Comparison of ENCODE assay signal across 8 cellular contexts in genomic region chr10:61793760-61794713, GRCh38.
DNase-seq lines count a peak whose midpoint lies in the region; ATAC-seq and TF ChIP-seq lines count a peak whose summit lies in the region.

No MANE protein-coding gene starts in this region.

- WGBS in SK-N-SH (ENCODE audit: low lambda C conversion rate) = 82% methylated on average over 5 of the region's 5 CpGs

- no peak for TF ChIP-seq POLR2A in erythroblast (IDR thresholded peaks at IDR 0.05; ENCODE audit: low read length)

- H3K27me3 ChIP-seq in SK-N-SH (ENCODE audit: insufficient read depth) = no peaks in the 10 kb centered on the region

- no peak overlapping the region for H3K4me3 ChIP-seq in SK-N-SH (ENCODE audit: low read depth in 2 of 2, low read length in 1 of 2)
- H3K4me3 ChIP-seq in fibroblast of mammary gland (ENCODE audit: control insufficient read depth, low read depth, low read length) = no peak overlapping the region

- intact Hi-C loops in Right ventricle myocardium superior (cut with DNase I) = no loop called here

- no peak for TF ChIP-seq RAD21 in SK-N-SH (IDR thresholded peaks at IDR 0.05; ENCODE audit: low read length)

- no peaks in the 10 kb centered on the region for H4K20me1 ChIP-seq in SK-N-SH (ENCODE audit: insufficient read depth)

- TF ChIP-seq CTCF in SK-N-SH (IDR thresholded peaks at IDR 0.05) = no peak
- no peak for TF ChIP-seq CTCF in fibroblast of mammary gland (conservative IDR thresholded peaks at IDR 0.05; ENCODE audit: control insufficient read depth, insufficient read depth, low read depth, low read length)

- H3K27ac ChIP-seq in SK-N-SH (ENCODE audit: low read depth in 2 of 2, low read length in 1 of 2) = peak overlapping the region in 1 of 2 experiments; percentile 44; a peak in 1 of 4 replicates

- H3K4me2 ChIP-seq in SK-N-SH = peak overlapping the region; percentile 21; the same call in 1 of the 2 replicates

- H3K79me2 ChIP-seq in SK-N-SH (ENCODE audit: insufficient read depth) = no peaks in the 10 kb centered on the region

- H3K36me3 ChIP-seq in SK-N-SH (replicated peaks in 1 of 2; ENCODE audit: control insufficient read depth in 1 of 2, insufficient read depth in 2 of 2, low read length in 1 of 2) = no peaks in the 10 kb centered on the region

- no peak overlapping the region for H3K9ac ChIP-seq in SK-N-SH

- peaks cover 7 to 12% of the 10 kb centered on the region in 2 experiments; a peak in 3 of 4 replicates for H3K4me1 ChIP-seq in SK-N-SH (ENCODE audit: control insufficient read depth in 1 of 2, insufficient read depth in 2 of 2, low read depth in 1 of 2, low read length in 1 of 2)

- ATAC-seq in SK-N-SH treated with all-trans-retinoic acid at 6 μM for 48 hours = no peak
- no peak for ATAC-seq in Right ventricle myocardium superior (ENCODE audit: poor library complexity)

- H3K9me2 ChIP-seq in SK-N-SH = no peaks in the 10 kb centered on the region

- no peaks in the 10 kb centered on the region for H3K9me3 ChIP-seq in SK-N-SH

- TF ChIP-seq EP300 in SK-N-SH (IDR thresholded peaks at IDR 0.05; ENCODE audit: borderline replicate concordance in 1 of 2, low read depth in 1 of 2, low read length in 1 of 2) = no peak

- peaks cover 13% of the 10 kb centered on the region for H3F3A ChIP-seq in SK-N-SH (replicated peaks; ENCODE audit: insufficient read depth)

- CTCF ChIA-PET in SK-N-SH (lab: Yijun Ruan, JAX) = interaction anchor here (1.2 kb wide), 1 partner anchor 9 kb away, joined by 3 read pairs; no protein-coding TSS in a partner anchor

- DNase-seq in SK-N-SH (peak; percentile 11), NCI-H748 treated with DMSO at 0.1 percent for 48 hours (lab: John Stamatoyannopoulos, UW) (peak; percentile 17), fibroblast of mammary gland (ENCODE audit: low read depth) (peak; percentile 65), Right ventricle myocardium superior (no peak), erythroblast (lab: John Stamatoyannopoulos, UW) (no peak)
- DNase-seq in NK-92 treated with Interleukin-12 subunit alpha and Interleukin-12 subunit beta, amount 100 ng/mL, for 24 hours (lab: John Stamatoyannopoulos, UW) = no peak
- DNase-seq in effector CD4-positive, alpha-beta T cell = no peak

- POLR2A ChIA-PET in SK-N-SH (lab: Yijun Ruan, JAX) = no interaction called here

- H2AFZ ChIP-seq in SK-N-SH (ENCODE audit: low read depth) = no peak overlapping the region

TF ChIP-seq in SK-N-SH, 30 proteins besides CTCF, POLR2A, EP300 and RAD21:
- TF ChIP-seq FOSL2 (IDR thresholded peaks at IDR 0.05; ENCODE audit: borderline replicate concordance, low read depth) (no peak), RFX5 (IDR thresholded peaks at IDR 0.05; ENCODE audit: low read length) (no peak), GABPA (IDR thresholded peaks at IDR 0.05; ENCODE audit: low read depth) (no peak), FOXJ3 (CRISPR knock-in tag; IDR thresholded peaks at IDR 0.05) (no peak), TCF12 (IDR thresholded peaks at IDR 0.05) (no peak)

TF ChIP-seq in SK-N-SH treated with all-trans-retinoic acid at 6 μM for 48 hours, 23 proteins besides CTCF, POLR2A, EP300 and RAD21 (continues in another document):
- TF ChIP-seq ZC3H10 (CRISPR knock-in tag; IDR thresholded peaks at IDR 0.05) (no peak), ZNF565 (CRISPR knock-in tag; conservative IDR thresholded peaks at IDR 0.05; ENCODE audit: low read depth) (no peak), RARB (CRISPR knock-in tag; IDR thresholded peaks at IDR 0.05) (no peak), TOX (CRISPR knock-in tag; IDR thresholded peaks at IDR 0.05; ENCODE audit: borderline replicate concordance) (no peak), CSRNP3 (CRISPR knock-in tag; IDR thresholded peaks at IDR 0.05) (no peak), PPARA (CRISPR knock-in tag; IDR thresholded peaks at IDR 0.05; ENCODE audit: borderline replicate concordance) (no peak), PATZ1 (CRISPR knock-in tag; IDR thresholded peaks at IDR 0.05; ENCODE audit: borderline replicate concordance) (no peak), ZNF70 (CRISPR knock-in tag; IDR thresholded peaks at IDR 0.05) (no peak), ZFP3 (CRISPR knock-in tag; IDR thresholded peaks at IDR 0.05) (no peak), ARNTL (CRISPR knock-in tag; IDR thresholded peaks at IDR 0.05; ENCODE audit: borderline replicate concordance, low read depth) (no peak), POU6F1 (CRISPR knock-in tag; IDR thresholded peaks at IDR 0.05; ENCODE audit: borderline replicate concordance, low read depth) (no peak), TSHZ2 (CRISPR knock-in tag; IDR thresholded peaks at IDR 0.05) (no peak), GLIS3 (CRISPR knock-in tag; IDR thresholded peaks at IDR 0.05) (no peak), SNAI2 (CRISPR knock-in tag; IDR thresholded peaks at IDR 0.05) (no peak), CREB5 (CRISPR knock-in tag; IDR thresholded peaks at IDR 0.05; ENCODE audit: low read depth) (no peak), OSR1 (CRISPR knock-in tag; IDR thresholded peaks at IDR 0.05) (no peak)

Comparison
In these comparisons a context has a peak if more than half of its experiments do, and no peak if none do; other contexts are left out.
1. DNase-seq: peak in SK-N-SH (single experiment), NCI-H748 treated with DMSO at 0.1 percent for 48 hours (single experiment) and fibroblast of mammary gland (single experiment); none in NK-92 treated with Interleukin-12 subunit alpha and Interleukin-12 subunit beta, amount 100 ng/mL, for 24 hours (single experiment), effector CD4-positive, alpha-beta T cell (single experiment), Right ventricle myocardium superior (single experiment) and erythroblast (0 of 2).